1 cellular context compared by ENCODE assay signal in the genomic region with DNA sequence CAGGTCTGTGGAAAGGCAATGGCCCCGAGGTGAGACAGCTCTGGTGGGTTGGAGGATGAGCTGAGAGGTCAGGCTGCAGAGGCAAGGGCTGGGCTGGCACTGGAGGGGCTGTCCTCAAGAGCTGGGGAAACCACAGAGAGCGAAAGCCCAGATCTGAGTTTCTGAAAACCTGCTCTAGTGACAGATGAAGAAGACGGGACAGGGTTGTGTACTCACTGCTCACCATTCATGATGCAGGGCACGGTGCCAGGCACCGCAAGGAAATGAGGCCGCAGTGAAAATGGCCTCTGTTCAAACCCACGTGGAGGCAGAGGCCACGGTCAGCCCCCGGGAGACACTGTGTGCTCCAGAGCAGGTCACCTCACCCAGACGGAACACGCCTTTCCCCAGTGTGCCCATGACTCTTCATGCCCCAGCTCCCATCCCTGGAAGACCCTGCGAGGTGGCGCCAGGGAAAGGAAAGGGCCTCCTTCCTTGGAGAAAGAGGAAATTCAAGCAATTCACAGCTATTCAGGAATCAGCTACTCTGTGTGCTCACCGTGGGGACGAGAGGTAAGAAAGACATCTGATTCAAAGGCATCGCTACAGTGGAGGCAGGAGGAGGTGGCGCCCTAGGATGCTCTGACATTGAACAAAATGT.
TF ChIP-seq lines count a peak whose summit lies in the region.

No MANE protein-coding gene starts in this region.

TF ChIP-seq in IMR-90, 13 proteins besides CTCF, POLR2A, EP300 and RAD21 (continued from another document):
- TF ChIP-seq CHD1 (IDR thresholded peaks at IDR 0.05; ENCODE audit: low read depth, low read length): no peak
- no peak for TF ChIP-seq RCOR1 (IDR thresholded peaks at IDR 0.05; ENCODE audit: insufficient replicate concordance, low read length)
- TF ChIP-seq, protein P1, sequence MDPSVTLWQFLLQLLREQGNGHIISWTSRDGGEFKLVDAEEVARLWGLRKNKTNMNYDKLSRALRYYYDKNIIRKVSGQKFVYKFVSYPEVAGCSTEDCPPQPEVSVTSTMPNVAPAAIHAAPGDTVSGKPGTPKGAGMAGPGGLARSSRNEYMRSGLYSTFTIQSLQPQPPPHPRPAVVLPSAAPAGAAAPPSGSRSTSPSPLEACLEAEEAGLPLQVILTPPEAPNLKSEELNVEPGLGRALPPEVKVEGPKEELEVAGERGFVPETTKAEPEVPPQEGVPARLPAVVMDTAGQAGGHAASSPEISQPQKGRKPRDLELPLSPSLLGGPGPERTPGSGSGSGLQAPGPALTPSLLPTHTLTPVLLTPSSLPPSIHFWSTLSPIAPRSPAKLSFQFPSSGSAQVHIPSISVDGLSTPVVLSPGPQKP (IDR thresholded peaks at IDR 0.05; ENCODE audit: borderline replicate concordance, low read depth, low read length): no peak
- TF ChIP-seq BHLHE40 (IDR thresholded peaks at IDR 0.05; ENCODE audit: low read depth, low read length): no peak
